1 cellular context compared by ENCODE assay signal in genomic region chr2:217335341-217335966, GRCh38.
TF ChIP-seq lines count a peak whose summit lies in the region.

No MANE protein-coding gene starts in this region.

TF ChIP-seq in GM23338, 12 proteins besides CTCF, POLR2A, EP300 and RAD21:
- TF ChIP-seq ZNF462 (CRISPR knock-in tag; IDR thresholded peaks at IDR 0.05): no peak
- TF ChIP-seq ETS1 (IDR thresholded peaks at IDR 0.05): no peak
- no peak for TF ChIP-seq JUNB (IDR thresholded peaks at IDR 0.05; ENCODE audit: unreplicated experiment)
- TF ChIP-seq POLR2AphosphoS5 (IDR thresholded peaks at IDR 0.05; ENCODE audit: low read depth): no peak
- no peak for TF ChIP-seq CREB1 (CRISPR knock-in tag; IDR thresholded peaks at IDR 0.05; ENCODE audit: low read depth)
- no peak for TF ChIP-seq ZNF331 (CRISPR knock-in tag; IDR thresholded peaks at IDR 0.05; ENCODE audit: low read depth)
- TF ChIP-seq ZNF114 (CRISPR knock-in tag; IDR thresholded peaks at IDR 0.05): no peak
- TF ChIP-seq NANOG (IDR thresholded peaks at IDR 0.05; ENCODE audit: borderline replicate concordance): no peak
- TF ChIP-seq REST (IDR thresholded peaks at IDR 0.05; ENCODE audit: unreplicated experiment): no peak
- TF ChIP-seq EZH2phosphoT487 (IDR thresholded peaks at IDR 0.05; ENCODE audit: unreplicated experiment): no peak
- TF ChIP-seq EZH2 (IDR thresholded peaks at IDR 0.05; ENCODE audit: low read depth, unreplicated experiment): no peak
- no peak for TF ChIP-seq STAT1 (IDR thresholded peaks at IDR 0.05; ENCODE audit: unreplicated experiment)
